Comparison of ENCODE assay signal across 18 cellular contexts in genomic region chr19:49524812-49525455, GRCh38. TPM values are rescaled to one million over a fixed set of nuclear protein-coding genes. Genes with fewer than 3 reads are reported as not detected.
DNase-seq lines count a peak whose midpoint lies in the region; ATAC-seq and TF ChIP-seq lines count a peak whose summit lies in the region.
"Had no signal": no experiment of that assay in that cellular context is flagged by ENCODE, and none has a peak within 500 bp of the region (broad histone marks: within the 10 kb centered on the region; RNA-seq: fewer than 3 reads in every experiment).

No MANE protein-coding gene starts in this region.

- POLR2A ChIA-PET in Caco-2 (lab: Charles Lee) = interaction anchor here (0.6 to 1.1 kb wide), 2 partner anchors 28 to 115 kb away, joined by 3 to 4 read pairs; no protein-coding TSS in a partner anchor

- dilution Hi-C loops in mammary epithelial cell (cut with HindIII; ENCODE audit: low sequenced_read_pairs) = no loop called here

- BruUV-seq in Caco-2 (replicated peaks; lab: Mats Ljungman, UMichigan) (no TSS peak), mammary epithelial cell (replicated peaks; lab: Mats Ljungman, UMichigan) (no TSS peak)

- TF ChIP-seq CTCF in 22Rv1 (IDR thresholded peaks at IDR 0.05) (peak; percentile 16; the same call in 1 of the 2 replicates), Caco-2 (IDR thresholded peaks at IDR 0.05; ENCODE audit: insufficient read depth in 1 of 2, low read depth in 1 of 2, low read length in 1 of 2, severe bottlenecking in 1 of 2, unreplicated experiment in 1 of 2) (no peak), nephron progenitor cell (IDR thresholded peaks at IDR 0.05) (no peak), mammary epithelial cell (conservative IDR thresholded peaks at IDR 0.05 in 1 of 2, IDR thresholded peaks at IDR 0.05 in 1 of 2; ENCODE audit: extremely low read depth in 1 of 2, insufficient read depth in 1 of 2, low read depth in 1 of 2, low read length in 2 of 2) (no peak)

- in situ Hi-C loops in mammary epithelial cell (cut with MboI; ENCODE audit: low sequenced_read_pairs in 2 of 2) = no loop called here

- H3K4me1 ChIP-seq in Caco-2 = no peaks in the 10 kb centered on the region
- peaks cover 3% of the 10 kb centered on the region for H3K4me1 ChIP-seq in mammary epithelial cell (ENCODE audit: insufficient read depth, low read length)

- peaks cover 44% of the 10 kb centered on the region for H3K36me3 Mint-ChIP-seq in Caco-2 (ENCODE audit: insufficient read depth, unreplicated experiment)
- H3K36me3 Mint-ChIP-seq in T-helper 17 cell (ENCODE audit: low read depth) = no peaks in the 10 kb centered on the region
- peaks cover 49% of the 10 kb centered on the region for H3K36me3 Mint-ChIP-seq in nephron progenitor cell (ENCODE audit: low read depth)

- H3K4me3 Mint-ChIP-seq in Caco-2 (ENCODE audit: unreplicated experiment) = no peak overlapping the region
- H3K4me3 Mint-ChIP-seq in T-helper 17 cell = no peak overlapping the region
- no peak overlapping the region for H3K4me3 Mint-ChIP-seq in nephron progenitor cell

- 88% methylated on average over 15 of the region's 22 CpGs for WGBS in mammary epithelial cell (ENCODE audit: low coverage, missing lambda C conversion rate)

- no peaks in the 10 kb centered on the region for H3K27me3 Mint-ChIP-seq in Caco-2 (ENCODE audit: insufficient read depth, unreplicated experiment)
- H3K27me3 Mint-ChIP-seq in T-helper 17 cell = no peaks in the 10 kb centered on the region
- H3K27me3 Mint-ChIP-seq in nephron progenitor cell (ENCODE audit: low read depth, poor library complexity) = peaks cover 16% of the 10 kb centered on the region
- H3K27me3 Mint-ChIP-seq: CD8-positive, alpha-beta memory T cell had no signal

- no peaks in the 10 kb centered on the region for H3K4me1 Mint-ChIP-seq in Caco-2 (ENCODE audit: low read depth, unreplicated experiment)
- peaks cover 20% of the 10 kb centered on the region for H3K4me1 Mint-ChIP-seq in T-helper 17 cell
- peaks cover 17% of the 10 kb centered on the region for H3K4me1 Mint-ChIP-seq in nephron progenitor cell

- peak overlapping the region; percentile 51 for H3K27ac Mint-ChIP-seq in Caco-2 (ENCODE audit: unreplicated experiment)
- H3K27ac Mint-ChIP-seq in T-helper 17 cell = peak overlapping the region; percentile 45
- H3K27ac Mint-ChIP-seq in nephron progenitor cell = peak overlapping the region; percentile 61

- CTCF ChIA-PET in Caco-2 (lab: Charles Lee) = no interaction called here
- CTCF ChIA-PET in mammary epithelial cell (lab: Charles Lee; ENCODE audit: low non-redundant PET) = no interaction called here

- no peak overlapping the region for H3K9ac ChIP-seq in mammary epithelial cell (ENCODE audit: insufficient read depth, low read length)
- H3K9ac ChIP-seq: SK-N-SH had no signal

- H3K4me2 ChIP-seq in mammary epithelial cell (ENCODE audit: insufficient read depth, low read depth, low read length) = no peak overlapping the region
- H3K4me2 ChIP-seq: SK-N-SH had no signal

- H3K36me3 ChIP-seq in Caco-2 (ENCODE audit: control insufficient read depth, insufficient read depth, low read length) (peaks cover 6% of the 10 kb centered on the region), mammary epithelial cell (ENCODE audit: insufficient read depth, low read length) (no peaks in the 10 kb centered on the region)

- ATAC-seq in T-helper 17 cell = no peak
- ATAC-seq in GM18868 (IDR thresholded peaks at IDR 0.05; ENCODE audit: unreplicated experiment) = no peak
- no peak for ATAC-seq in HG03469 (IDR thresholded peaks at IDR 0.05; ENCODE audit: unreplicated experiment)
- ATAC-seq in GM21717 (IDR thresholded peaks at IDR 0.05; ENCODE audit: unreplicated experiment) = no peak
- ATAC-seq: Panc1, Right ventricle myocardium inferior had no signal

- H4K20me1 ChIP-seq in mammary epithelial cell (ENCODE audit: insufficient read depth, low read length) = no peaks in the 10 kb centered on the region

- H3K27ac ChIP-seq in 22Rv1 (no peak overlapping the region), mammary epithelial cell (ENCODE audit: insufficient read depth, low read depth, low read length) (no peak overlapping the region)

- H3K9me3 Mint-ChIP-seq in Caco-2 (ENCODE audit: unreplicated experiment) (no peaks in the 10 kb centered on the region), nephron progenitor cell (peaks cover 4% of the 10 kb centered on the region)
- H3K9me3 Mint-ChIP-seq: CD8-positive, alpha-beta memory T cell had no signal

- H3K9me3 ChIP-seq in Caco-2 (no peaks in the 10 kb centered on the region), T-helper 17 cell (ENCODE audit: control insufficient read depth, low read length, poor library complexity, severe bottlenecking) (no peaks in the 10 kb centered on the region), mammary epithelial cell (replicated peaks; ENCODE audit: insufficient read depth, low read length) (no peaks in the 10 kb centered on the region)
- H3K9me3 ChIP-seq: SK-N-SH had no signal

- H3K79me2 ChIP-seq in mammary epithelial cell (ENCODE audit: insufficient read depth, low read length) = no peaks in the 10 kb centered on the region

- H3K4me3 ChIP-seq in Caco-2 (ENCODE audit: low read depth, low read length) (no peak overlapping the region), mammary epithelial cell (replicated peaks in 1 of 3; ENCODE audit: insufficient read depth in 1 of 3, low read depth in 2 of 3, low read length in 3 of 3) (no peak overlapping the region)

- H2AFZ ChIP-seq in mammary epithelial cell (ENCODE audit: low read depth, low read length) = no peak overlapping the region

- intact Hi-C loops in Caco-2 (cut with micrococcal nuclease; ENCODE audit: unreplicated experiment) (no loop called here), mammary epithelial cell (cut with micrococcal nuclease) (no loop called here)

- H3K27me3 ChIP-seq in Caco-2 (replicated peaks; ENCODE audit: control insufficient read depth, insufficient read depth, low read length) (no peaks in the 10 kb centered on the region), mammary epithelial cell (ENCODE audit: insufficient read depth, low read length) (no peaks in the 10 kb centered on the region)

- DNase-seq in Caco-2 = no peak
- no peak for DNase-seq in T-helper 17 cell
- DNase-seq in nephron progenitor cell = no peak
- no peak for DNase-seq in mammary epithelial cell
- DNase-seq: CD8-positive, alpha-beta memory T cell; DMS153; EL; H7; NCI-H1436; NCI-H2081; NCI-H510A treated with DMSO at 0.1 percent for 48 hours; SK-N-SH had no signal

RNA-seq across cellular contexts. Expression of gene RCN3, which starts 2.9 kb away (rescaled TPM):
- 6.6 and 7.0 TPM in 2 replicates for total RNA-seq in Caco-2 (2022)
- 1 to 10 TPM in 1 of 2 donors, under 1 TPM in 1; 0.97 to 1.3 TPM for total RNA-seq in T-helper 17 cell
- under 1 TPM; 0.49 to 0.50 TPM for total RNA-seq in mammary epithelial cell
- polyA plus RNA-seq in mammary epithelial cell = 0.05 TPM
- not detected for polyA minus RNA-seq in mammary epithelial cell

RNA-seq across cellular contexts. Expression of gene FCGRT, which starts 12.5 kb away (rescaled TPM):
- total RNA-seq in Caco-2 (2022) = 135 and 136 TPM in 2 replicates
- 10 to 100 TPM; 18.7 to 24.6 TPM for total RNA-seq in T-helper 17 cell
- 10 to 100 TPM in 1 of 2 donors, 1 to 10 TPM in 1; 2.8 to 19.5 TPM for total RNA-seq in mammary epithelial cell
- polyA plus RNA-seq in mammary epithelial cell = 2.5 TPM
- not detected for polyA minus RNA-seq in mammary epithelial cell

RNA-seq across cellular contexts. Expression of gene RPS11, which starts 28.7 kb away (rescaled TPM):
- 2,065 and 2,191 TPM in 2 replicates for total RNA-seq in Caco-2 (2022)
- 1,000 to 10,000 TPM; 2,538 to 2,634 TPM for total RNA-seq in T-helper 17 cell
- 1,000 to 10,000 TPM; 1,466 to 1,899 TPM for total RNA-seq in mammary epithelial cell
- polyA plus RNA-seq in mammary epithelial cell = 3,256 TPM
- polyA minus RNA-seq in mammary epithelial cell = 1,430 TPM

RNA-seq across cellular contexts. Expression of gene RPL13A, which starts 37.5 kb away (rescaled TPM):
- 2,726 and 2,880 TPM in 2 replicates for total RNA-seq in Caco-2 (2022)
- total RNA-seq in T-helper 17 cell = 1,000 to 10,000 TPM; 5,253 to 5,291 TPM
- 1,000 to 10,000 TPM; 1,880 to 1,955 TPM for total RNA-seq in mammary epithelial cell
- 2,187 TPM for polyA plus RNA-seq in mammary epithelial cell
- 2,358 TPM for polyA minus RNA-seq in mammary epithelial cell

RNA-seq across cellular contexts. Expression of gene FLT3LG, which starts 50.9 kb away (rescaled TPM):
- 2.1 and 2.4 TPM in 2 replicates for total RNA-seq in Caco-2 (2022)
- 100 to 1,000 TPM; 349 to 455 TPM for total RNA-seq in T-helper 17 cell
- 1 to 10 TPM in 1 of 2 donors, under 1 TPM in 1; 0.50 to 4.2 TPM for total RNA-seq in mammary epithelial cell
- polyA plus RNA-seq in mammary epithelial cell = 1.7 TPM
- polyA minus RNA-seq in mammary epithelial cell = not detected
